ENCODE assay signal across 16 cellular contexts in the genomic region with DNA sequence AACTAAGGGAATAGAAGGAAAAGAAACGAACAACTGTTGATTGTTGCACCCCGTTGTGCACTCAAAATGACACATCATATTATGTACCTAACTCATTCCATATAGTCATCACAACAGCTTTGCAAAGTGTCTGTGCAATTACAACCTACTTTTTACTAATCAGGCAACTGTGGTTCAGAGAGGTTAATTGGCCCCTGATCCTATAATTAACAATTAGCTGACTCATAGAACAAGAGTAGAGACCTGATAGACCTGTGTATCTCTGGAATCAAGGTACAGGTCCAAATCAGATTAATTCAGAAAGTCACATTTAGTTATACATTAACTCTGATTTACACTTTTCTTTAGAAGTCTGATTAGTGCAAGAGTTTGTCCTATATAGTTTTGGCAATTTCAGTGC.
DNase-seq lines count a peak whose midpoint lies in the region; ATAC-seq, FAIRE-seq and TF ChIP-seq lines count a peak whose summit lies in the region.
"Had no signal": no experiment of that assay in that cellular context is flagged by ENCODE, and none has a peak within 500 bp of the region (broad histone marks: within the 10 kb centered on the region; RNA-seq: fewer than 3 reads in every experiment).

No MANE protein-coding gene starts in this region.

- whole genome bisulfite sequencing in GM12878 (ENCODE audit: insufficient coverage, insufficient replicate concordance, low lambda C conversion rate, missing lambda C conversion rate), result 32% methylated on average over 2 of the region's 2 CpGs

- H3K9me3 ChIP-seq in HEK293 (ENCODE audit: control insufficient read depth, insufficient read depth, low read depth, low read length), result no peaks in the 10 kb centered on the region
- no peaks in the 10 kb centered on the region for H3K9me3 ChIP-seq in GM12878 (replicated peaks; ENCODE audit: control insufficient read depth, insufficient read depth, low read length)
- H3K9me3 ChIP-seq: A549 had no signal

- ATAC-seq in GM12878 (no peak), HG02852 (IDR thresholded peaks at IDR 0.05; ENCODE audit: unreplicated experiment) (no peak)
- ATAC-seq: A549 had no signal

- no peaks in the 10 kb centered on the region for H3K36me3 ChIP-seq in HEK293 (ENCODE audit: control insufficient read depth in 2 of 2, insufficient read depth in 1 of 2, low read length in 2 of 2)
- no peaks in the 10 kb centered on the region for H3K36me3 ChIP-seq in GM12878 (ENCODE audit: control insufficient read depth in 2 of 2, insufficient read depth in 2 of 2, low read length in 1 of 2)

- TF ChIP-seq CTCF in HEK293 (tag by site-specific recombination; IDR thresholded peaks at IDR 0.05) (no peak), GM12878 (IDR thresholded peaks at IDR 0.05 in 2 of 3, conservative IDR thresholded peaks at IDR 0.05 in 1 of 3; ENCODE audit: control insufficient read depth in 2 of 3, extremely low read depth in 1 of 3, insufficient read depth in 1 of 3, low read depth in 3 of 3, low read length in 3 of 3) (no peak)

- H3K27me3 ChIP-seq in GM12878 (replicated peaks in 1 of 2; ENCODE audit: control insufficient read depth in 2 of 2, insufficient read depth in 2 of 2, low read length in 1 of 2), result peaks cover 0 to 7% of the 10 kb centered on the region in 2 experiments; a peak in 2 of 4 replicates

- DNase-seq in NCI-H748 (lab: John Stamatoyannopoulos, UW; ENCODE audit: unreplicated experiment) (peak; percentile 41), GM12878 (ENCODE audit: low read depth, low spot score) (no peak), 8988T (no peak), NCI-H2081 (lab: John Stamatoyannopoulos, UW) (no peak)
- DNase-seq: AML-193; Calu3; CD4-positive, alpha-beta T cell; DMS79 treated with DMSO at 0.1 percent for 48 hours; GF-D8; GOT3; H9 had no signal

- no peak overlapping the region for H3K4me3 ChIP-seq in HEK293 (ENCODE audit: low read depth, low read length)
- H3K4me3 ChIP-seq in GM12878, result no peak overlapping the region
- H3K4me3 ChIP-seq: A549 had no signal

- no peak overlapping the region for H3K4me2 ChIP-seq in GM12878 (ENCODE audit: control insufficient read depth, insufficient read depth)
- H3K4me2 ChIP-seq: A549, KMS-11 had no signal

- TF ChIP-seq RAD21 in GM12878 (IDR thresholded peaks at IDR 0.05; ENCODE audit: insufficient read depth, low read depth, low read length), result no peak

- in situ Hi-C loops in GM12878 (cut with MboI), result no loop called here

- no peaks in the 10 kb centered on the region for H4K20me1 ChIP-seq in GM12878 (ENCODE audit: control insufficient read depth, insufficient read depth)

- H3K79me2 ChIP-seq in GM12878 (ENCODE audit: control insufficient read depth, insufficient read depth, low read length), result no peaks in the 10 kb centered on the region

- TF ChIP-seq POLR2A in GM12878 (IDR thresholded peaks at IDR 0.05; ENCODE audit: low read depth, low read length), result no peak

- no peak overlapping the region for H3K9ac ChIP-seq in GM12878 (ENCODE audit: control insufficient read depth, insufficient read depth, low read length)
- H3K9ac ChIP-seq: KMS-11 had no signal

- intact Hi-C loops in GM12878 (cut with micrococcal nuclease; ENCODE audit: unreplicated experiment), result no loop called here

- no peak for FAIRE-seq in GM12878 (lab: Jason Lieb, UNC)
- FAIRE-seq: A549 had no signal

- POLR2A ChIA-PET in HEK293 (lab: Yijun Ruan, JAX) (no interaction called here), GM12878 (lab: Charles Lee) (no interaction called here)

- CTCF ChIA-PET in HEK293 (lab: Yijun Ruan, JAX), result no interaction called here
- CTCF ChIA-PET in GM12878 (lab: Yijun Ruan, JAX), result no interaction called here

- SMC1A ChIA-PET in GM12878 (lab: Charles Lee; ENCODE audit: uncharacterized antibody, unreplicated experiment), result no interaction called here

- no TSS peak for BruUV-seq in GM12878 (replicated peaks; lab: Mats Ljungman, UMichigan)

- H3K4me1 ChIP-seq in HEK293 (ENCODE audit: control insufficient read depth, insufficient read depth, low read length), result no peaks in the 10 kb centered on the region
- no peaks in the 10 kb centered on the region for H3K4me1 ChIP-seq in GM12878 (ENCODE audit: control insufficient read depth, insufficient read depth, low read length)
- H3K4me1 ChIP-seq: A549 had no signal

- no peak overlapping the region for H3K27ac ChIP-seq in HEK293 (ENCODE audit: extremely low read depth, low read depth, low read length)
- H3K27ac ChIP-seq in GM12878 (ENCODE audit: control insufficient read depth, insufficient read depth), result no peak overlapping the region
- H3K27ac ChIP-seq: A549, C4-2B, KMS-11 had no signal

- RAD21 ChIA-PET in GM12878 (lab: Charles Lee; ENCODE audit: unreplicated experiment), result no interaction called here

- no peak for TF ChIP-seq EP300 in GM12878 (IDR thresholded peaks at IDR 0.05; ENCODE audit: borderline replicate concordance in 1 of 2, control insufficient read depth in 1 of 2, low read depth in 2 of 2, low read length in 2 of 2)

- no peak overlapping the region for H2AFZ ChIP-seq in GM12878 (ENCODE audit: control insufficient read depth, low read depth, low read length)

TF ChIP-seq in HEK293, 187 proteins besides CTCF, POLR2A, EP300 and RAD21:
- TF ChIP-seq ZNF19 (tag by site-specific recombination; IDR thresholded peaks at IDR 0.05; ENCODE audit: low read depth) (no peak), ZBTB8A (tag by site-specific recombination; IDR thresholded peaks at IDR 0.05) (no peak), ZNF514 (tag by site-specific recombination; IDR thresholded peaks at IDR 0.05) (no peak), SP7 (tag by site-specific recombination; IDR thresholded peaks at IDR 0.05) (peak; percentile 40; the same call in 1 of the 2 replicates)
- TF ChIP-seq, protein P1, sequence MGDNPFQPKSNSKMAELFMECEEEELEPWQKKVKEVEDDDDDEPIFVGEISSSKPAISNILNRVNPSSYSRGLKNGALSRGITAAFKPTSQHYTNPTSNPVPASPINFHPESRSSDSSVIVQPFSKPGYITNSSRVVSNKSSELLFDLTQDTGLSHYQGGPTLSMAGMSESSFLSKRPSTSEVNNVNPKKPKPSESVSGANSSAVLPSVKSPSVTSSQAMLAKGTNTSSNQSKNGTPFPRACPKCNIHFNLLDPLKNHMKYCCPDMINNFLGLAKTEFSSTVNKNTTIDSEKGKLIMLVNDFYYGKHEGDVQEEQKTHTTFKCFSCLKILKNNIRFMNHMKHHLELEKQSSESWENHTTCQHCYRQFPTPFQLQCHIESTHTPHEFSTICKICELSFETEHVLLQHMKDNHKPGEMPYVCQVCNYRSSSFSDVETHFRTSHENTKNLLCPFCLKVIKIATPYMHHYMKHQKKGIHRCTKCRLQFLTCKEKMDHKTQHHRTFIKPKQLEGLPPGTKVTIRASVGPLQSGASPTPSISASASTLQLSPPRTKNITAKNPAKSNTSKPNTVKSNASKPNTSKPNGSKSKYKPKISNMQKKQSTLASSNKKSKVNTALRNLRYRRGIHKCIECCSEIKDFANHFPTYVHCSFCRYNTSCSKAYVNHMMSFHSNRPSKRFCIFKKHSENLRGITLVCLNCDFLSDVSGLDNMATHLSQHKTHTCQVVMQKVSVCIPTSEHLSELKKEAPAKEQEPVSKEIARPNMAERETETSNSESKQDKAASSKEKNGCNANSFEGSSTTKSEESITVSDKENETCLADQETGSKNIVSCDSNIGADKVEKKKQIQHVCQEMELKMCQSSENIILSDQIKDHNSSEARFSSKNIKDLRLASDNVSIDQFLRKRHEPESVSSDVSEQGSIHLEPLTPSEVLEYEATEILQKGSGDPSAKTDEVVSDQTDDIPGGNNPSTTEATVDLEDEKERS (tag by site-specific recombination; IDR thresholded peaks at IDR 0.05), result no peak

TF ChIP-seq in GM12878, 131 proteins besides CTCF, POLR2A, EP300 and RAD21:
- TF ChIP-seq, protein P2, sequence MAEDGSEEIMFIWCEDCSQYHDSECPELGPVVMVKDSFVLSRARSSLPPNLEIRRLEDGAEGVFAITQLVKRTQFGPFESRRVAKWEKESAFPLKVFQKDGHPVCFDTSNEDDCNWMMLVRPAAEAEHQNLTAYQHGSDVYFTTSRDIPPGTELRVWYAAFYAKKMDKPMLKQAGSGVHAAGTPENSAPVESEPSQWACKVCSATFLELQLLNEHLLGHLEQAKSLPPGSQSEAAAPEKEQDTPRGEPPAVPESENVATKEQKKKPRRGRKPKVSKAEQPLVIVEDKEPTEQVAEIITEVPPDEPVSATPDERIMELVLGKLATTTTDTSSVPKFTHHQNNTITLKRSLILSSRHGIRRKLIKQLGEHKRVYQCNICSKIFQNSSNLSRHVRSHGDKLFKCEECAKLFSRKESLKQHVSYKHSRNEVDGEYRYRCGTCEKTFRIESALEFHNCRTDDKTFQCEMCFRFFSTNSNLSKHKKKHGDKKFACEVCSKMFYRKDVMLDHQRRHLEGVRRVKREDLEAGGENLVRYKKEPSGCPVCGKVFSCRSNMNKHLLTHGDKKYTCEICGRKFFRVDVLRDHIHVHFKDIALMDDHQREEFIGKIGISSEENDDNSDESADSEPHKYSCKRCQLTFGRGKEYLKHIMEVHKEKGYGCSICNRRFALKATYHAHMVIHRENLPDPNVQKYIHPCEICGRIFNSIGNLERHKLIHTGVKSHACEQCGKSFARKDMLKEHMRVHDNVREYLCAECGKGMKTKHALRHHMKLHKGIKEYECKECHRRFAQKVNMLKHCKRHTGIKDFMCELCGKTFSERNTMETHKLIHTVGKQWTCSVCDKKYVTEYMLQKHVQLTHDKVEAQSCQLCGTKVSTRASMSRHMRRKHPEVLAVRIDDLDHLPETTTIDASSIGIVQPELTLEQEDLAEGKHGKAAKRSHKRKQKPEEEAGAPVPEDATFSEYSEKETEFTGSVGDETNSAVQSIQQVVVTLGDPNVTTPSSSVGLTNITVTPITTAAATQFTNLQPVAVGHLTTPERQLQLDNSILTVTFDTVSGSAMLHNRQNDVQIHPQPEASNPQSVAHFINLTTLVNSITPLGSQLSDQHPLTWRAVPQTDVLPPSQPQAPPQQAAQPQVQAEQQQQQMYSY (CRISPR knock-in tag; IDR thresholded peaks at IDR 0.05), result no peak
- TF ChIP-seq, protein P3, sequence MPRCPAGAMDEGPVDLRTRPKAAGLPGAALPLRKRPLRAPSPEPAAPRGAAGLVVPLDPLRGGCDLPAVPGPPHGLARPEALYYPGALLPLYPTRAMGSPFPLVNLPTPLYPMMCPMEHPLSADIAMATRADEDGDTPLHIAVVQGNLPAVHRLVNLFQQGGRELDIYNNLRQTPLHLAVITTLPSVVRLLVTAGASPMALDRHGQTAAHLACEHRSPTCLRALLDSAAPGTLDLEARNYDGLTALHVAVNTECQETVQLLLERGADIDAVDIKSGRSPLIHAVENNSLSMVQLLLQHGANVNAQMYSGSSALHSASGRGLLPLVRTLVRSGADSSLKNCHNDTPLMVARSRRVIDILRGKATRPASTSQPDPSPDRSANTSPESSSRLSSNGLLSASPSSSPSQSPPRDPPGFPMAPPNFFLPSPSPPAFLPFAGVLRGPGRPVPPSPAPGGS (IDR thresholded peaks at IDR 0.05; ENCODE audit: borderline replicate concordance, insufficient read depth, low read depth, low read length, poor library complexity, severe bottlenecking), result peak; percentile 39
